ENCODE assay signal across 14 cellular contexts in the genomic region with DNA sequence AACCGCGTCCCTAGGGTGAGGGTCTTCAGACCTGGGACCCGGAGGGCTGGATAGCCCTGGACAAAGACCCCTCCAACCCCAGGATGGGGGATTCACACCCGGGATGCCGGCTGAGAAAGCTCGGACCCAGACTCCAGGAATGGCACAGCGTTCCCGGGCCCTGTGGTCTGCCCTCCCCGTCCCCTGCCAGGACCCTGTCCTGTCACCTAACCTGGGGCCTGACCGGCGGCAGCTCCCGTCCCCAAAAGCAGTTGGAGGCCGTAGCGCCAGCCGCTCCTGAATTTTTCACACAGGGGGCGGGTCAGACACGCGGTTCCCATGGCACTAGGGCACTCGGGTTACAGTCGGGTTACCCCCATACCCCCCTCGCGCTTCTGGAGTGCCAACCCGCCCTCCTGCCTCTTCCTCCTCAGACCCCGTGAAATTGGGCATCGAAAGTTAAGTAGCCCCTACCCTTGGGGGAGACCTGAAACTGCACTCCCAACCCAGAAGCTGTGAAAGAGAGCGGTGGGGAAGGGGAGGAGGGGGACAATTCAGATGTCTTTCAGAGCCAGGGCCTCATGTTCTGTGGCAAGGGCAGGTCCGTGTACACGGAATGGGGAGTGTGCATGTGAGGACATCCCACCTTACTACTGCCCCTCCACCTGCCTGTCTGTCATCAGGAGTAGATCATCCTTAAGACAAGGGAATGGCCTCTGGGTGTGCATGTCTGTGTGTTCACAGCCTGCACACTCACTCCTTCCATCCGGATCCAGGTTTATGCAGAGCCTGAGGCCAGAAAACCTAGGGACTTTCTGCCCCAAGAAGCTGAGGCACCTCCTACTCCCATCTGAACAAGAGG. TPM values are rescaled to one million over a fixed set of nuclear protein-coding genes. Genes with fewer than 3 reads are reported as not detected.
A peak's percentile ranks its signal among the peaks of the same experiment; 100 is the strongest.
DNase-seq lines count a peak whose midpoint lies in the region; ATAC-seq and TF ChIP-seq lines count a peak whose summit lies in the region.
"Had no signal": no experiment of that assay in that cellular context is flagged by ENCODE, and none has a peak within 500 bp of the region (broad histone marks: within the 10 kb centered on the region; RNA-seq: fewer than 3 reads in every experiment).

No MANE protein-coding gene starts in this region.

- no peak overlapping the region for H2BK12ac ChIP-seq in neuronal stem cell (ENCODE audit: low read length)

- peak overlapping the region; percentile 36 to 70 (median 55) for H3K4me3 ChIP-seq in heart right ventricle
- peak overlapping the region; percentile 43 for H3K4me3 ChIP-seq in ovary
- H3K4me3 ChIP-seq in aorta (ENCODE audit: low read length in 2 of 2) = peak overlapping the region; percentile 42 to 56
- no peak overlapping the region for H3K4me3 ChIP-seq in neuronal stem cell (ENCODE audit: low read length in 2 of 2)
- H3K4me3 ChIP-seq: SK-N-MC had no signal

- no peak for TF ChIP-seq POLR2A in ovary (IDR thresholded peaks at IDR 0.05)

- H3K79me1 ChIP-seq in neuronal stem cell (ENCODE audit: low read depth, low read length) = no peaks in the 10 kb centered on the region

- H3K9ac ChIP-seq in neuronal stem cell (ENCODE audit: low read depth, low read length, poor library complexity) = no peak overlapping the region

- H3K4me1 ChIP-seq in heart right ventricle = peaks cover 0 to 35% (median 10%) of the 10 kb centered on the region in 9 donors
- H3K4me1 ChIP-seq in ovary (ENCODE audit: insufficient read depth) = peaks cover 2% of the 10 kb centered on the region
- H3K4me1 ChIP-seq in aorta (ENCODE audit: control insufficient read depth in 1 of 2, insufficient read depth in 2 of 2, low read length in 2 of 2) = no peaks in the 10 kb centered on the region
- no peaks in the 10 kb centered on the region for H3K4me1 ChIP-seq in neuronal stem cell (ENCODE audit: control insufficient read depth in 2 of 2, insufficient read depth in 1 of 2, low read depth in 1 of 2, low read length in 2 of 2)

- ATAC-seq in Right ventricle myocardium inferior = peak; percentile 24
- ATAC-seq in heart right ventricle = peak; percentile 19 to 60 (median 34)
- peak; percentile 70 for ATAC-seq in aorta (ENCODE audit: low FRiP score)

- no peak overlapping the region for H2BK5ac ChIP-seq in neuronal stem cell (ENCODE audit: low read length)

- H3K27me3 ChIP-seq in heart right ventricle (peaks cover 0 to 31% (median 27%) of the 10 kb centered on the region in 7 donors), ovary (no peaks in the 10 kb centered on the region), aorta (ENCODE audit: control insufficient read depth in 1 of 2, insufficient read depth in 2 of 2, low read length in 1 of 2) (no peaks in the 10 kb centered on the region), neuronal stem cell (ENCODE audit: control insufficient read depth in 3 of 3, insufficient read depth in 3 of 3, low read depth in 1 of 3, low read length in 3 of 3) (peaks cover 0 to 12% (median 0%) of the 10 kb centered on the region in 3 experiments)

- H2AFZ ChIP-seq in neuronal stem cell (ENCODE audit: low read length) = no peak overlapping the region

- H3K4ac ChIP-seq in neuronal stem cell (ENCODE audit: low read length) = no peak overlapping the region

- no peak for DNase-seq in Right ventricle myocardium inferior (ENCODE audit: missing footprints)
- no peak for DNase-seq in cardiac septum (ENCODE audit: low spot score)
- no peak for DNase-seq in heart right ventricle
- DNase-seq in ovary = no peak
- DNase-seq in aorta = peak; percentile 58 to 77
- DNase-seq in hypothalamus (lab: John Stamatoyannopoulos, UW) = no peak
- DNase-seq in neuronal stem cell (ENCODE audit: low spot score) = no peak
- no peak for DNase-seq in DMS79 (lab: John Stamatoyannopoulos, UW)
- DNase-seq: activated CD4-positive, alpha-beta T cell treated with anti-CD3 and anti-CD28 coated beads for 1 hour; DND-41; NCI-H1105 treated with DMSO at 0.1 percent for 48 hours had no signal

- H3K27ac ChIP-seq in heart right ventricle (peak overlapping the region; percentile 50 to 89 (median 80)), ovary (peak overlapping the region; percentile 18 to 42), aorta (ENCODE audit: low read depth in 1 of 2, low read length in 2 of 2) (peak overlapping the region in 1 of 2 donors; percentile 49), neuronal stem cell (replicated peaks; ENCODE audit: low read length) (no peak overlapping the region)
- H3K27ac ChIP-seq: SK-N-MC had no signal

- intact Hi-C loops in Right ventricle myocardium inferior (cut with DNase I) (no loop called here), cardiac septum (cut with DNase I) (no loop called here), heart right ventricle (cut with DNase I) (no loop called here), ovary (cut with DNase I) (no loop called here), aorta (cut with DNase I) (no loop called here)

- H4K91ac ChIP-seq in neuronal stem cell (ENCODE audit: low read depth, low read length, poor library complexity) = no peak overlapping the region

- WGBS in heart right ventricle, 2 donors = 5% methylated on average over 29 of the region's 29 CpGs
- WGBS in ovary, 3 donors = 4 to 10% (median 6%) methylated on average over 19 to 29 of the region's 29 CpGs
- 3 to 4% methylated on average over 27 to 29 of the region's 29 CpGs for WGBS in aorta, 2 donors
- WGBS in neuronal stem cell (ENCODE audit: extremely low coverage in 2 of 2, insufficient read length in 2 of 2, insufficient replicate concordance in 1 of 2), 2 donors = no CpG with 5 or more reads among the region's 29 CpGs

- H3K9me3 ChIP-seq in heart right ventricle (no peaks in the 10 kb centered on the region), ovary (no peaks in the 10 kb centered on the region), aorta (ENCODE audit: control insufficient read depth, low read length) (no peaks in the 10 kb centered on the region), neuronal stem cell (replicated peaks in 1 of 2; ENCODE audit: control insufficient read depth in 2 of 2, insufficient read depth in 1 of 2, low read depth in 1 of 2, low read length in 2 of 2) (peaks cover 0 to 36% of the 10 kb centered on the region in 2 donors)

- H3K14ac ChIP-seq in neuronal stem cell (ENCODE audit: low read length) = no peak overlapping the region

- no peak overlapping the region for H2BK120ac ChIP-seq in neuronal stem cell (ENCODE audit: low read depth, low read length)

- no peak overlapping the region for H3K4me2 ChIP-seq in neuronal stem cell (ENCODE audit: insufficient read depth, low read length, poor library complexity, severe bottlenecking)

- no peak overlapping the region for H3K23ac ChIP-seq in neuronal stem cell (ENCODE audit: low read depth, low read length, poor library complexity)

- H3K18ac ChIP-seq in neuronal stem cell (ENCODE audit: low read length) = no peak overlapping the region

- TF ChIP-seq CTCF in heart right ventricle (IDR thresholded peaks at IDR 0.05) = no peak
- no peak for TF ChIP-seq CTCF in ovary (IDR thresholded peaks at IDR 0.05)

- TF ChIP-seq EP300 in ovary (IDR thresholded peaks at IDR 0.05) = no peak

- H4K8ac ChIP-seq in neuronal stem cell (ENCODE audit: low read depth, low read length) = no peak overlapping the region

- H2AK5ac ChIP-seq in neuronal stem cell (ENCODE audit: low read depth, low read length) = no peak overlapping the region

- H3K36me3 ChIP-seq in heart right ventricle (peaks cover 0 to 3% (median 0%) of the 10 kb centered on the region in 9 donors), ovary (no peaks in the 10 kb centered on the region), aorta (ENCODE audit: control insufficient read depth in 1 of 2, insufficient read depth in 2 of 2, low read length in 1 of 2) (no peaks in the 10 kb centered on the region), neuronal stem cell (replicated peaks in 1 of 2; ENCODE audit: control insufficient read depth in 2 of 2, insufficient read depth in 2 of 2, low read length in 2 of 2) (no peaks in the 10 kb centered on the region)

- no peak overlapping the region for H2BK15ac ChIP-seq in neuronal stem cell (ENCODE audit: low read length)

RNA-seq across cellular contexts. Expression of gene REM1, which starts 0.6 kb away (rescaled TPM):
- total RNA-seq in Right ventricle myocardium inferior (2.4 TPM), cardiac septum (2.1 TPM), heart right ventricle (1 to 10 TPM in 7 of 10 donors, under 1 TPM in 3; 0.60 to 3.4 (median 1.3) TPM), ovary (1 to 10 TPM; 1.1 to 6.5 (median 2.4) TPM), aorta (10 to 100 TPM; 13.6 to 13.9 TPM)
- polyA plus RNA-seq in heart right ventricle (1 to 10 TPM; 3.9 to 7.2 TPM), ovary (1 to 10 TPM; 2.9 to 5.3 TPM), aorta (10 to 100 TPM in 1 of 2 donors, 1 to 10 TPM in 1; 2.5 to 12.7 TPM)
- 0.03 TPM for polyA plus RNA-seq in neuronal stem cell (2013, experiment 1 of 2)
- polyA plus RNA-seq in neuronal stem cell (2013, experiment 2 of 2) = 0.06 TPM
- total RNA-seq: cerebellum had no signal

RNA-seq across cellular contexts. Expression of gene DEFB124, which starts 0.8 kb away (rescaled TPM):
- total RNA-seq in Right ventricle myocardium inferior = not detected
- total RNA-seq in cardiac septum = not detected
- total RNA-seq in heart right ventricle = 1 to 10 TPM in 2 of 10 donors, not detected in 8; 1.5 to 3.1 TPM
- polyA plus RNA-seq in heart right ventricle = 1 to 10 TPM in 1 of 2 donors, under 1 TPM in 1; 0.13 to 1.5 TPM
- under 1 TPM in 2 of 7 donors, not detected in 5; 0.45 to 0.62 TPM for total RNA-seq in ovary
- under 1 TPM in 1 of 2 donors, not detected in 1; 0.82 TPM for polyA plus RNA-seq in ovary
- 1 to 10 TPM; 1.6 to 7.6 TPM for total RNA-seq in aorta
- polyA plus RNA-seq in aorta = not detected
- polyA plus RNA-seq in neuronal stem cell (2013, experiment 1 of 2) = not detected
- polyA plus RNA-seq in neuronal stem cell (2013, experiment 2 of 2) = not detected
- total RNA-seq: cerebellum, mononuclear cell had no signal

RNA-seq across cellular contexts. Expression of gene DEFB123, which starts 35.3 kb away (rescaled TPM):
- total RNA-seq in Right ventricle myocardium inferior = not detected
- total RNA-seq in cardiac septum = not detected
- not detected for total RNA-seq in heart right ventricle
- not detected for polyA plus RNA-seq in heart right ventricle
- not detected for total RNA-seq in ovary
- not detected for polyA plus RNA-seq in ovary
- total RNA-seq in aorta = not detected
- polyA plus RNA-seq in aorta = not detected
- polyA plus RNA-seq in neuronal stem cell (2013, experiment 1 of 2) = not detected
- not detected for polyA plus RNA-seq in neuronal stem cell (2013, experiment 2 of 2)
- total RNA-seq: cerebellum, mononuclear cell had no signal

RNA-seq across cellular contexts. Expression of gene HM13, which starts 38.5 kb away (rescaled TPM):
- total RNA-seq in Right ventricle myocardium inferior (46.7 TPM), cardiac septum (43.7 TPM), heart right ventricle (10 to 100 TPM; 27.5 to 71.6 (median 33.5) TPM), ovary (100 to 1,000 TPM in 3 of 7 donors, 10 to 100 TPM in 4; 30.2 to 158 (median 97.3) TPM), aorta (100 to 1,000 TPM; 136 to 139 TPM)
- polyA plus RNA-seq in heart right ventricle (100 to 1,000 TPM in 1 of 2 donors, 10 to 100 TPM in 1; 65.1 to 102 TPM), ovary (100 to 1,000 TPM in 1 of 2 donors, 10 to 100 TPM in 1; 72.6 to 129 TPM), aorta (100 to 1,000 TPM in 1 of 2 donors, 10 to 100 TPM in 1; 41.8 to 108 TPM)
- polyA plus RNA-seq in neuronal stem cell (2013, experiment 1 of 2) = 81.6 TPM
- polyA plus RNA-seq in neuronal stem cell (2013, experiment 2 of 2) = 82.1 TPM

Comparison
In these comparisons a context has a peak if more than half of its experiments do, and no peak if none do; other contexts are left out.
1. DNase-seq: peak in aorta (2 of 2); none in Right ventricle myocardium inferior (single experiment), cardiac septum (single experiment), heart right ventricle (0 of 2), ovary (0 of 5), hypothalamus (0 of 51), neuronal stem cell (single experiment) and DMS79 (single experiment).
2. H3K4me3 ChIP-seq: peak in heart right ventricle (10 of 10), ovary (single experiment) and aorta (2 of 2); none in neuronal stem cell (0 of 2).
3. Peak in every context shown above with its lines, with median percentiles within 50 percentile points of each other: ATAC-seq.